ENCODE assay signal across 19 cellular contexts in genomic region chr1:224564491-224565084, GRCh38. TPM values are rescaled to one million over a fixed set of nuclear protein-coding genes. Genes with fewer than 3 reads are reported as not detected.
A peak's percentile ranks its signal among the peaks of the same experiment; 100 is the strongest.
DNase-seq lines count a peak whose midpoint lies in the region; ATAC-seq, FAIRE-seq and TF ChIP-seq lines count a peak whose summit lies in the region.
"Had no signal": no experiment of that assay in that cellular context is flagged by ENCODE, and none has a peak within 500 bp of the region (broad histone marks: within the 10 kb centered on the region; RNA-seq: fewer than 3 reads in every experiment).

No MANE protein-coding gene starts in this region.

- peak overlapping the region; percentile 84 for H3K27ac ChIP-seq in ACC112 (ENCODE audit: low read depth, low read length)
- H3K27ac ChIP-seq in IMR-90 (ENCODE audit: insufficient read depth, low read length) = peak overlapping the region; percentile 55
- peak overlapping the region; percentile 80 for H3K27ac ChIP-seq in SJSA1
- peak overlapping the region; percentile 74 for H3K27ac ChIP-seq in keratinocyte (ENCODE audit: control insufficient read depth, insufficient read depth, low read length)
- H3K27ac ChIP-seq: cardiac muscle cell, Peyer's patch, transverse colon had no signal

- dilution Hi-C loops in IMR-90 (cut with HindIII; ENCODE audit: low sequenced_read_pairs, unreplicated experiment) (no loop called here), keratinocyte (cut with MboI; ENCODE audit: extremely low pct_ligation_motif_present, low sequenced_read_pairs) (no loop called here)

- peak overlapping the region; percentile 62 for H2BK5ac ChIP-seq in IMR-90 (ENCODE audit: low read depth, low read length, poor library complexity, severe bottlenecking)

- H3K79me1 ChIP-seq in IMR-90 (ENCODE audit: low read depth in 1 of 2, low read length in 2 of 2) = 0 out of 4 replicates have a peak, but pooled peaks cover 0 to 5% of the 10 kb centered on the region in 2 experiments

- 60% methylated on average over 1 of the region's 2 CpGs; no CpG with 5 or more reads in 1 of the 2 experiments for WGBS in IMR-90 (ENCODE audit: extremely low coverage in 2 of 2, insufficient read length in 1 of 2), 2 experiments

- BruUV-seq in IMR-90 (replicated peaks; lab: Mats Ljungman, UMichigan) = no TSS peak

- H2AK5ac ChIP-seq in IMR-90 (ENCODE audit: low read depth, low read length) = peak overlapping the region; percentile 96

- peak overlapping the region; percentile 30; the same call in 1 of the 2 replicates for H3K56ac ChIP-seq in IMR-90 (ENCODE audit: extremely low read depth, insufficient read depth, low read length)

- H2AFZ ChIP-seq in ACC112 (ENCODE audit: low read length, unreplicated experiment) (peak overlapping the region; percentile 27), IMR-90 (replicated peaks; ENCODE audit: low read length, poor library complexity) (peak overlapping the region; percentile 59), keratinocyte (ENCODE audit: control insufficient read depth, low read length) (no peak overlapping the region)

- H3K4me1 ChIP-seq in ACC112 (ENCODE audit: control insufficient read depth, insufficient read depth, low read length, unreplicated experiment) (peaks cover 40% of the 10 kb centered on the region), IMR-90 (ENCODE audit: control insufficient read depth, insufficient read depth, low read length) (peaks cover 14% of the 10 kb centered on the region), SJSA1 (replicated peaks) (peaks cover 29% of the 10 kb centered on the region), keratinocyte (ENCODE audit: control insufficient read depth, extremely low read depth, insufficient read depth, low read length) (peaks cover 35% of the 10 kb centered on the region)
- H3K4me1 ChIP-seq: Peyer's patch, transverse colon had no signal

- DNase-seq in IMR-90 (no peak), SJSA1 (ENCODE audit: low read depth in 1 of 2, low spot score in 2 of 2) (no peak), keratinocyte (ENCODE audit: low read depth, low spot score) (no peak), activated gamma-delta T cell treated with Interleukin-2 at 50 U/mL for 16 hours (no peak), H54 (ENCODE audit: insufficient read length, low spot score) (no peak), NCI-H2107 (lab: John Stamatoyannopoulos, UW) (no peak)
- no peak for DNase-seq in activated effector memory CD4-positive, alpha-beta T cell treated with Interleukin-2 at 50 U/mL for 16 hours
- DNase-seq: activated CD4-positive, alpha-beta memory T cell treated with anti-CD3 and anti-CD28 coated beads for 36 hours; activated T-cell treated with anti-CD3 and anti-CD28 coated beads, Interleukin-2, amount 50 U/mL, for 24 hours; DND-41; hippocampal formation; MM.1S; NCI-H2029; NCI-H526 treated with DMSO at 0.1 percent for 48 hours; Peyer's patch; stimulated activated naive CD8-positive, alpha-beta T cell treated with anti-CD3 and anti-CD28 coated beads, Interleukin-15, Interleukin-2, amounts not matched to agents 100 U/mL and 50 U/mL, for 24 hours; transverse colon had no signal

- CTCF ChIA-PET in IMR-90 (lab: Yijun Ruan, JAX) = interaction anchor here (0.6 kb wide), 1 partner anchor 26 kb away, joined by 3 read pairs; no protein-coding TSS in a partner anchor

- TF ChIP-seq CTCF in IMR-90 (conservative IDR thresholded peaks at IDR 0.05; ENCODE audit: low read depth, low read length) (no peak), keratinocyte (optimal IDR thresholded peaks at IDR 0.05 in 1 of 3, IDR thresholded peaks at IDR 0.05 in 1 of 3, conservative IDR thresholded peaks at IDR 0.05 in 1 of 3; ENCODE audit: extremely low read depth in 1 of 3, insufficient read depth in 2 of 3, low read length in 3 of 3) (no peak)

- H4K8ac ChIP-seq in IMR-90 (ENCODE audit: low read depth in 2 of 2, low read length in 2 of 2) = peak overlapping the region; percentile 2 to 49; a peak in 1 of 4 replicates

- no peaks in the 10 kb centered on the region; the same call in 1 of the 2 replicates for H4K20me1 ChIP-seq in IMR-90 (ENCODE audit: insufficient read depth, low read length)
- no peaks in the 10 kb centered on the region for H4K20me1 ChIP-seq in keratinocyte (ENCODE audit: control insufficient read depth, extremely low read depth, insufficient read depth, low read length)

- H2AK9ac ChIP-seq in IMR-90 (replicated peaks; ENCODE audit: low read depth, low read length, poor library complexity) = peak overlapping the region; percentile 25

- H3K9me1 ChIP-seq in IMR-90 (ENCODE audit: insufficient read depth, low read length) = peaks cover 15% of the 10 kb centered on the region
- no peaks in the 10 kb centered on the region for H3K9me1 ChIP-seq in keratinocyte (ENCODE audit: control insufficient read depth, extremely low read depth, insufficient read depth, low read length)

- H2BK120ac ChIP-seq in IMR-90 (ENCODE audit: low read depth, low read length) = peak overlapping the region; percentile 80

- H3K4ac ChIP-seq in IMR-90 (ENCODE audit: low read depth, low read length) = peak overlapping the region; percentile 89

- H3K4me2 ChIP-seq in IMR-90 (ENCODE audit: low read depth, low read length) (peak overlapping the region; percentile 9; the same call in 1 of the 2 replicates), keratinocyte (ENCODE audit: control insufficient read depth, extremely low read depth, insufficient read depth, low read depth, low read length) (peak overlapping the region; percentile 50)

- H3K9me3 ChIP-seq in IMR-90 (ENCODE audit: control insufficient read depth, insufficient read depth, low read length) (0 out of 2 replicates have a peak, but pooled peaks cover 1% of the 10 kb centered on the region), SJSA1 (replicated peaks) (no peaks in the 10 kb centered on the region), keratinocyte (ENCODE audit: control insufficient read depth, low read depth, low read length) (peaks cover 4% of the 10 kb centered on the region)
- H3K9me3 ChIP-seq: transverse colon had no signal

- H2BK20ac ChIP-seq in IMR-90 (ENCODE audit: low read depth, low read length) = peak overlapping the region; percentile 93

- H3K27me3 ChIP-seq in ACC112 (ENCODE audit: insufficient read depth, low read length) = no peaks in the 10 kb centered on the region
- H3K27me3 ChIP-seq in IMR-90 (ENCODE audit: control insufficient read depth, insufficient read depth, low read length) = no peaks in the 10 kb centered on the region
- H3K27me3 ChIP-seq in SJSA1 (replicated peaks) = no peaks in the 10 kb centered on the region
- no peaks in the 10 kb centered on the region for H3K27me3 ChIP-seq in keratinocyte (ENCODE audit: control insufficient read depth, extremely low read depth, insufficient read depth, low read length)
- H3K27me3 ChIP-seq: cardiac muscle cell, Peyer's patch, transverse colon had no signal

- H3K36me3 ChIP-seq in ACC112 (ENCODE audit: insufficient read depth, low read length) = no peaks in the 10 kb centered on the region
- H3K36me3 ChIP-seq in IMR-90 (ENCODE audit: control insufficient read depth, insufficient read depth, low read length) = no peaks in the 10 kb centered on the region
- H3K36me3 ChIP-seq in SJSA1 = no peaks in the 10 kb centered on the region
- no peaks in the 10 kb centered on the region for H3K36me3 ChIP-seq in keratinocyte (ENCODE audit: control insufficient read depth in 2 of 2, extremely low read depth in 1 of 2, insufficient read depth in 2 of 2, low read length in 2 of 2)
- H3K36me3 ChIP-seq: cardiac muscle cell, Peyer's patch, transverse colon had no signal

- H4K5ac ChIP-seq in IMR-90 (ENCODE audit: low read depth, low read length) = 0 out of 2 replicates have a peak overlapping the region, but pooled peaks have one; percentile 2

- POLR2A ChIA-PET in IMR-90 (lab: Charles Lee; ENCODE audit: unreplicated experiment) = no interaction called here

- TF ChIP-seq RAD21 in IMR-90 (IDR thresholded peaks at IDR 0.05; ENCODE audit: low read length) = no peak

- H3K9ac ChIP-seq in IMR-90 (ENCODE audit: low read depth, low read length) (peak overlapping the region; percentile 5; the same call in 1 of the 2 replicates), keratinocyte (ENCODE audit: control insufficient read depth, extremely low read depth, insufficient read depth, low read length) (peak overlapping the region; percentile 22)

- H3K14ac ChIP-seq in IMR-90 (replicated peaks; ENCODE audit: low read depth, low read length) = peak overlapping the region; percentile 72

- H3K4me3 ChIP-seq in ACC112 (ENCODE audit: low read depth, low read length) (peak overlapping the region; percentile 38; the same call in 1 of the 2 replicates), IMR-90 (ENCODE audit: insufficient read depth, low read depth, low read length) (no peak overlapping the region), SJSA1 (no peak overlapping the region), keratinocyte (ENCODE audit: control insufficient read depth in 2 of 3, extremely low read depth in 1 of 3, insufficient read depth in 2 of 3, low read depth in 1 of 3, low read length in 3 of 3) (no peak overlapping the region)
- H3K4me3 ChIP-seq: cardiac muscle cell, Peyer's patch, transverse colon had no signal

- TF ChIP-seq POLR2A in IMR-90 (IDR thresholded peaks at IDR 0.05; ENCODE audit: low read depth, low read length) (no peak), H54 (IDR thresholded peaks at IDR 0.05; ENCODE audit: low read depth, low read length) (no peak)

- peak overlapping the region; percentile 85 for H3K23ac ChIP-seq in IMR-90 (ENCODE audit: low read depth, low read length)

- H3K18ac ChIP-seq in IMR-90 (ENCODE audit: low read depth, low read length) = peak overlapping the region; percentile 40

- FAIRE-seq in keratinocyte (lab: Jason Lieb, UNC) (peak; percentile 41), H54 (lab: Jason Lieb, UNC) (no peak)

- in situ Hi-C loops in IMR-90 (cut with MboI; ENCODE audit: low sequenced_read_pairs) = no loop called here

- intact Hi-C loops in IMR-90 (cut with micrococcal nuclease) = no loop called here

- H2BK15ac ChIP-seq in IMR-90 (ENCODE audit: low read depth, low read length) = peak overlapping the region; percentile 94; the same call in 2 of the 3 replicates

- peak overlapping the region; percentile 56 for H4K91ac ChIP-seq in IMR-90 (ENCODE audit: insufficient read depth, low read depth, low read length)

- peak; percentile 2; the same call in 1 of the 2 replicates for ATAC-seq in IMR-90 (ENCODE audit: low read depth)
- ATAC-seq: stimulated activated naive CD8-positive, alpha-beta T cell treated with anti-CD3 and anti-CD28 coated beads, Interleukin-15, Interleukin-2, amounts not matched to agents 100 U/mL and 50 U/mL, for 24 hours had no signal

- H3K79me2 ChIP-seq in ACC112 (ENCODE audit: control insufficient read depth, insufficient read depth, low read length, unreplicated experiment) (no peaks in the 10 kb centered on the region), keratinocyte (ENCODE audit: control insufficient read depth, insufficient read depth, low read length) (no peaks in the 10 kb centered on the region)

RNA-seq across cellular contexts. Expression of gene CNIH3, which starts 51.5 kb away (rescaled TPM):
- 2.0 and 3.1 TPM in 2 replicates for total RNA-seq in IMR-90 (2012; rRNA removed)
- polyA plus RNA-seq in IMR-90 (2012; rRNA removed) (2.9 and 3.1 TPM in 2 replicates), keratinocyte (0.71 to 1.5 TPM (median 0.81 TPM) in 3 replicates)
- polyA plus RNA-seq in IMR-90 (2012; cell fraction: cytosol; rRNA removed) = 2.1 and 2.2 TPM in 2 replicates
- 1.9 and 4.7 TPM in 2 replicates for polyA plus RNA-seq in IMR-90 (2012; cell fraction: nucleus; rRNA removed; ENCODE audit: low replicate concordance)
- total RNA-seq in SJSA1 (2014; rRNA removed; shearing (Covaris generic)) = 7.8 and 7.9 TPM in 2 replicates
- not detected for polyA plus RNA-seq in keratinocyte (2011; ENCODE audit: low read depth)
- 0.57 and 0.65 TPM in 2 replicates for polyA plus RNA-seq in keratinocyte (2011; cell fraction: cytosol; rRNA removed)
- polyA plus RNA-seq in keratinocyte (2011; cell fraction: nucleus; rRNA removed) = 0.70 and 0.88 TPM in 2 replicates
- polyA plus RNA-seq in keratinocyte (2012; ENCODE audit: low replicate concordance) = 1.2 and 1.5 TPM in 2 replicates
- 1.7 to 4.0 TPM (median 2.6 TPM) in 3 replicates for polyA minus RNA-seq in keratinocyte
- polyA minus RNA-seq in keratinocyte (2011; cell fraction: cytosol; rRNA and poly(A)+ RNA removed) = not detected
- polyA minus RNA-seq in keratinocyte (2011; cell fraction: nucleus; rRNA and poly(A)+ RNA removed) = 0.95 and 2.8 TPM in 2 replicates
- total RNA-seq: Peyer's patch had no signal
